ENCODE assay signal across 8 cellular contexts in genomic region chr11:59556115-59556882, GRCh38. TPM values are rescaled to one million over a fixed set of nuclear protein-coding genes. Genes with fewer than 3 reads are reported as not detected.
A peak's percentile ranks its signal among the peaks of the same experiment; 100 is the strongest.
DNase-seq lines count a peak whose midpoint lies in the region; ATAC-seq and TF ChIP-seq lines count a peak whose summit lies in the region.

No MANE protein-coding gene starts in this region.

- peaks cover 32% of the 10 kb centered on the region for H3K4me1 ChIP-seq in CD4-positive, alpha-beta memory T cell (ENCODE audit: insufficient read depth, low read length)

- H3K4me3 Mint-ChIP-seq in CD4-positive, alpha-beta memory T cell = peak overlapping the region; percentile 63 to 85 (median 77)
- peak overlapping the region; percentile 85 for H3K4me3 Mint-ChIP-seq in natural killer cell
- H3K4me3 Mint-ChIP-seq in stimulated activated naive CD8-positive, alpha-beta T cell treated with anti-CD3 and anti-CD28 coated beads, Interleukin-15, amount 100 ng/mL, for 72 hours = peak overlapping the region; percentile 83 to 89

- H3K27me3 Mint-ChIP-seq in CD4-positive, alpha-beta memory T cell = peaks cover 2 to 5% of the 10 kb centered on the region in 2 donors
- H3K27me3 Mint-ChIP-seq in natural killer cell (ENCODE audit: low read depth in 2 of 2) = peaks cover 11 to 20% of the 10 kb centered on the region in 2 donors
- H3K27me3 Mint-ChIP-seq in stimulated activated naive CD8-positive, alpha-beta T cell treated with anti-CD3 and anti-CD28 coated beads, Interleukin-15, amount 100 ng/mL, for 72 hours = no peaks in the 10 kb centered on the region

- peaks cover 0 to 11% of the 10 kb centered on the region in 2 donors for H3K36me3 Mint-ChIP-seq in CD4-positive, alpha-beta memory T cell
- H3K36me3 Mint-ChIP-seq in natural killer cell = no peaks in the 10 kb centered on the region

- no peaks in the 10 kb centered on the region for H3K36me3 ChIP-seq in CD4-positive, alpha-beta memory T cell (ENCODE audit: insufficient read depth, low read length)

- peak; percentile 48 to 55 (median 52) for DNase-seq in CD4-positive, alpha-beta memory T cell
- DNase-seq in NOMO-1 (lab: John Stamatoyannopoulos, UW; ENCODE audit: unreplicated experiment in 2 of 2) = peak; percentile 51 to 57
- peak; percentile 71 for DNase-seq in activated CD8-positive, alpha-beta memory T cell treated with anti-CD3 and anti-CD28 coated beads, Interleukin-2, amount 50 U/mL, for 24 hours (ENCODE audit: extremely low read depth)
- peak; percentile 82 to 83 for DNase-seq in erythroblast (lab: John Stamatoyannopoulos, UW)
- DNase-seq in natural killer cell = peak; percentile 34
- DNase-seq in stimulated activated naive CD8-positive, alpha-beta T cell treated with anti-CD3 and anti-CD28 coated beads, Interleukin-15, amount 100 ng/mL, for 72 hours = peak; percentile 73 to 85

- H3K27ac ChIP-seq in CD4-positive, alpha-beta memory T cell (ENCODE audit: low read depth, low read length) = no peak overlapping the region

- CTCF ChIA-PET in CD4-positive, alpha-beta memory T cell (lab: Charles Lee; ENCODE audit: partially characterized antibody) = interaction anchor here (2.8 kb wide), 1 partner anchor 9 kb away, joined by 12 read pairs; no protein-coding TSS in a partner anchor

- H3K27me3 ChIP-seq in CD4-positive, alpha-beta memory T cell (ENCODE audit: insufficient read depth, low read length) = no peaks in the 10 kb centered on the region

- POLR2A ChIA-PET in CD4-positive, alpha-beta memory T cell (lab: Charles Lee; ENCODE audit: partially characterized antibody) = interaction anchor here (1.2 to 2.9 kb wide), 6 partner anchors 10 to 61 kb away, joined by 4 to 22 read pairs (median 6); partner anchors contain the start of gene OSBP

- peak; percentile 38 for ATAC-seq in HG02610 (IDR thresholded peaks at IDR 0.05; ENCODE audit: unreplicated experiment)
- ATAC-seq in natural killer cell = peak in 1 of 3 donors; percentile 20
- peak; percentile 58 for ATAC-seq in stimulated activated naive CD8-positive, alpha-beta T cell treated with anti-CD3 and anti-CD28 coated beads, Interleukin-15, amount 100 ng/mL, for 72 hours
- no peak for ATAC-seq in GM19324 (IDR thresholded peaks at IDR 0.05; ENCODE audit: low FRiP score, unreplicated experiment)

- TF ChIP-seq CTCF in natural killer cell (IDR thresholded peaks at IDR 0.05) = no peak

- peaks cover 0 to 20% (median 0%) of the 10 kb centered on the region in 8 donors for H3K9me3 Mint-ChIP-seq in CD4-positive, alpha-beta memory T cell
- no peaks in the 10 kb centered on the region for H3K9me3 Mint-ChIP-seq in natural killer cell
- H3K9me3 Mint-ChIP-seq in stimulated activated naive CD8-positive, alpha-beta T cell treated with anti-CD3 and anti-CD28 coated beads, Interleukin-15, amount 100 ng/mL, for 72 hours = no peaks in the 10 kb centered on the region

- H3K27ac Mint-ChIP-seq in CD4-positive, alpha-beta memory T cell = peak overlapping the region in 6 of 7 donors; percentile 48 to 100 (median 84)
- H3K27ac Mint-ChIP-seq in natural killer cell = peak overlapping the region; percentile 8 to 80
- H3K27ac Mint-ChIP-seq in stimulated activated naive CD8-positive, alpha-beta T cell treated with anti-CD3 and anti-CD28 coated beads, Interleukin-15, amount 100 ng/mL, for 72 hours = peak overlapping the region; percentile 55 to 98

- peaks cover 29 to 67% (median 51%) of the 10 kb centered on the region in 4 donors for H3K4me1 Mint-ChIP-seq in CD4-positive, alpha-beta memory T cell
- peaks cover 46 to 47% of the 10 kb centered on the region in 2 donors for H3K4me1 Mint-ChIP-seq in natural killer cell
- peaks cover 63% of the 10 kb centered on the region for H3K4me1 Mint-ChIP-seq in stimulated activated naive CD8-positive, alpha-beta T cell treated with anti-CD3 and anti-CD28 coated beads, Interleukin-15, amount 100 ng/mL, for 72 hours

- TF ChIP-seq POLR2A in erythroblast (IDR thresholded peaks at IDR 0.05; ENCODE audit: low read length) = no peak

- intact Hi-C loops in CD4-positive, alpha-beta memory T cell (cut with micrococcal nuclease) = loop anchor here (1.0 to 10.0 kb wide), 3 partner anchors 10 to 1841 kb away; partner anchors contain the start of genes DTX4, MED19 and TMX2
- intact Hi-C loops in natural killer cell (cut with micrococcal nuclease) = loop anchor here (10.0 kb wide), 1 partner anchor 249 kb away; no protein-coding TSS in a partner anchor

- no peaks in the 10 kb centered on the region for H3K9me3 ChIP-seq in CD4-positive, alpha-beta memory T cell (ENCODE audit: control insufficient read depth in 1 of 2, low read length in 2 of 2)

- H3K4me3 ChIP-seq in CD4-positive, alpha-beta memory T cell (ENCODE audit: low read length in 2 of 2) = peak overlapping the region in 1 of 2 donors; percentile 3

RNA-seq across cellular contexts. Expression of gene OR4D9, which starts 45.0 kb away (rescaled TPM):
- not detected for total RNA-seq in CD4-positive, alpha-beta memory T cell
- not detected for polyA plus RNA-seq in CD4-positive, alpha-beta memory T cell
- not detected for total RNA-seq in natural killer cell

RNA-seq across cellular contexts. Expression of gene OR4D11, which starts 52.9 kb away (rescaled TPM):
- not detected for total RNA-seq in CD4-positive, alpha-beta memory T cell
- not detected for polyA plus RNA-seq in CD4-positive, alpha-beta memory T cell
- not detected for total RNA-seq in natural killer cell

RNA-seq across cellular contexts. Expression of gene OSBP, which starts 59.3 kb away (rescaled TPM):
- total RNA-seq in CD4-positive, alpha-beta memory T cell = 10 to 100 TPM; 55.3 to 55.6 TPM
- polyA plus RNA-seq in CD4-positive, alpha-beta memory T cell = 10 to 100 TPM; 17.4 to 41.5 TPM
- 10 to 100 TPM; 40.5 to 58.5 (median 51.3) TPM for total RNA-seq in natural killer cell
